In genomic region chr19:48751835-48752510, GRCh38 we compare ENCODE assay signal across 9 cellular contexts. TPM values are rescaled to one million over a fixed set of nuclear protein-coding genes. Genes with fewer than 3 reads are reported as not detected.
DNase-seq lines count a peak whose midpoint lies in the region; ATAC-seq, FAIRE-seq and TF ChIP-seq lines count a peak whose summit lies in the region.
"Had no signal": no experiment of that assay in that cellular context is flagged by ENCODE, and none has a peak within 500 bp of the region (broad histone marks: within the 10 kb centered on the region; RNA-seq: fewer than 3 reads in every experiment).

No MANE protein-coding gene starts in this region.

- intact Hi-C loops in kidney (cut with DNase I): no loop called here
- intact Hi-C loops in tibial artery (cut with DNase I; ENCODE audit: low total_unique reads): no loop called here

- H3K4me1 Mint-ChIP-seq in activated T-cell treated with anti-CD3 and anti-CD28 coated beads, Interleukin-2, amount 50 U/mL, for 72 hours (ENCODE audit: low read depth): peaks cover 23% of the 10 kb centered on the region
- peaks cover 16% of the 10 kb centered on the region for H3K4me1 Mint-ChIP-seq in activated naive CD8-positive, alpha-beta T cell treated with anti-CD3 and anti-CD28 coated beads, Interleukin-2, amount 50 U/mL, for 24 hours

- ATAC-seq in activated T-cell treated with anti-CD3 and anti-CD28 coated beads, Interleukin-2, amount 50 U/mL, for 72 hours (replicated peaks in 1 of 2): no peak
- no peak for ATAC-seq in activated naive CD8-positive, alpha-beta T cell treated with anti-CD3 and anti-CD28 coated beads, Interleukin-2, amount 50 U/mL, for 24 hours
- ATAC-seq in HG03432 (IDR thresholded peaks at IDR 0.05; ENCODE audit: unreplicated experiment) (no peak), GM21717 (IDR thresholded peaks at IDR 0.05; ENCODE audit: unreplicated experiment) (no peak), HG03565 (IDR thresholded peaks at IDR 0.05; ENCODE audit: unreplicated experiment) (no peak)

- no peaks in the 10 kb centered on the region for H3K36me3 ChIP-seq in kidney (ENCODE audit: control insufficient read depth in 1 of 2, insufficient read depth in 2 of 2, low read length in 2 of 2)
- peaks cover 0 to 11% (median 0%) of the 10 kb centered on the region in 3 donors for H3K36me3 ChIP-seq in tibial artery

- peak overlapping the region; percentile 52 to 58 for H3K4me3 ChIP-seq in kidney (ENCODE audit: low read length in 2 of 2)
- peak overlapping the region; percentile 27 to 47 for H3K4me3 ChIP-seq in tibial artery

- H3K27ac Mint-ChIP-seq in activated T-cell treated with anti-CD3 and anti-CD28 coated beads, Interleukin-2, amount 50 U/mL, for 72 hours: no peak overlapping the region
- H3K27ac Mint-ChIP-seq in activated naive CD8-positive, alpha-beta T cell treated with anti-CD3 and anti-CD28 coated beads, Interleukin-2, amount 50 U/mL, for 24 hours: no peak overlapping the region

- H3K9ac ChIP-seq in kidney (ENCODE audit: low read length in 2 of 2): peak overlapping the region; percentile 46 to 55

- H3K9me3 ChIP-seq in kidney (ENCODE audit: control insufficient read depth in 1 of 2, low read length in 2 of 2) (no peaks in the 10 kb centered on the region), tibial artery (no peaks in the 10 kb centered on the region)

- H3K27ac ChIP-seq in kidney (ENCODE audit: low read depth in 2 of 2, low read length in 2 of 2) (peak overlapping the region; percentile 12 to 80), tibial artery (no peak overlapping the region)
- H3K27ac ChIP-seq: HL-60 had no signal

- no peaks in the 10 kb centered on the region for H3K36me3 Mint-ChIP-seq in activated T-cell treated with anti-CD3 and anti-CD28 coated beads, Interleukin-2, amount 50 U/mL, for 72 hours (ENCODE audit: insufficient read depth in 2 of 2)
- no peaks in the 10 kb centered on the region for H3K36me3 Mint-ChIP-seq in activated naive CD8-positive, alpha-beta T cell treated with anti-CD3 and anti-CD28 coated beads, Interleukin-2, amount 50 U/mL, for 24 hours (ENCODE audit: low read depth)

- peaks cover 0 to 9% of the 10 kb centered on the region in 2 donors for H3K4me1 ChIP-seq in kidney (ENCODE audit: control insufficient read depth in 1 of 2, insufficient read depth in 1 of 2, low read depth in 1 of 2, low read length in 2 of 2)
- H3K4me1 ChIP-seq in tibial artery: peaks cover 0 to 13% (median 11%) of the 10 kb centered on the region in 4 donors

- no peak for FAIRE-seq in kidney (lab: Jason Lieb, UNC)

- H3K27me3 Mint-ChIP-seq in activated T-cell treated with anti-CD3 and anti-CD28 coated beads, Interleukin-2, amount 50 U/mL, for 72 hours (ENCODE audit: low read depth): peaks cover 29% of the 10 kb centered on the region
- H3K27me3 Mint-ChIP-seq in activated naive CD8-positive, alpha-beta T cell treated with anti-CD3 and anti-CD28 coated beads, Interleukin-2, amount 50 U/mL, for 24 hours: peaks cover 28% of the 10 kb centered on the region

- DNase-seq in activated T-cell treated with anti-CD3 and anti-CD28 coated beads, Interleukin-2, amount 50 U/mL, for 72 hours: no peak
- DNase-seq in activated T-cell treated with anti-CD3 and anti-CD28 coated beads for 4 hours (no peak), kidney (no peak), tibial artery (no peak)
- no peak for DNase-seq in activated naive CD8-positive, alpha-beta T cell treated with anti-CD3 and anti-CD28 coated beads, Interleukin-2, amount 50 U/mL, for 24 hours

- peak overlapping the region; percentile 78 to 87 for H3K4me3 Mint-ChIP-seq in activated T-cell treated with anti-CD3 and anti-CD28 coated beads, Interleukin-2, amount 50 U/mL, for 72 hours
- H3K4me3 Mint-ChIP-seq in activated naive CD8-positive, alpha-beta T cell treated with anti-CD3 and anti-CD28 coated beads, Interleukin-2, amount 50 U/mL, for 24 hours: peak overlapping the region; percentile 72

- TF ChIP-seq CTCF in kidney (IDR thresholded peaks at IDR 0.05; ENCODE audit: borderline replicate concordance, extremely low read depth, insufficient read depth) (no peak), tibial artery (IDR thresholded peaks at IDR 0.05) (no peak)

- peaks cover 0 to 57% of the 10 kb centered on the region in 2 donors for H3K27me3 ChIP-seq in tibial artery

- no peaks in the 10 kb centered on the region for H3K9me3 Mint-ChIP-seq in activated T-cell treated with anti-CD3 and anti-CD28 coated beads, Interleukin-2, amount 50 U/mL, for 72 hours
- no peaks in the 10 kb centered on the region for H3K9me3 Mint-ChIP-seq in activated naive CD8-positive, alpha-beta T cell treated with anti-CD3 and anti-CD28 coated beads, Interleukin-2, amount 50 U/mL, for 24 hours

RNA-seq across cellular contexts. Expression of gene FUT1, which starts 0.5 kb away (rescaled TPM):
- total RNA-seq in activated T-cell treated with anti-CD3 and anti-CD28 coated beads, Interleukin-2, amount 50 U/mL, for 72 hours: under 1 TPM; 0.29 to 0.32 TPM
- total RNA-seq in kidney: 4.3 TPM
- 2.3 TPM for polyA plus RNA-seq in kidney (ENCODE audit: insufficient read depth, low read depth, low replicate concordance)

RNA-seq across cellular contexts. Expression of gene FGF21, which starts 3.4 kb away (rescaled TPM):
- not detected for total RNA-seq in activated T-cell treated with anti-CD3 and anti-CD28 coated beads, Interleukin-2, amount 50 U/mL, for 72 hours
- total RNA-seq in kidney: not detected
- polyA plus RNA-seq in kidney (ENCODE audit: insufficient read depth, low read depth, low replicate concordance): not detected

RNA-seq across cellular contexts. Expression of gene IZUMO1, which starts 5.3 kb away (rescaled TPM):
- under 1 TPM; 0.14 to 0.32 TPM for total RNA-seq in activated T-cell treated with anti-CD3 and anti-CD28 coated beads, Interleukin-2, amount 50 U/mL, for 72 hours
- 0.79 TPM for total RNA-seq in kidney
- polyA plus RNA-seq in kidney (ENCODE audit: insufficient read depth, low read depth, low replicate concordance): not detected

RNA-seq across cellular contexts. Expression of gene RASIP1, which starts 11.6 kb away (rescaled TPM):
- under 1 TPM; 0.53 to 0.86 TPM for total RNA-seq in activated T-cell treated with anti-CD3 and anti-CD28 coated beads, Interleukin-2, amount 50 U/mL, for 72 hours
- 23.3 TPM for total RNA-seq in kidney
- 13.6 TPM for polyA plus RNA-seq in kidney (ENCODE audit: insufficient read depth, low read depth, low replicate concordance)

RNA-seq across cellular contexts. Expression of gene MAMSTR, which starts 32.4 kb away (rescaled TPM):
- under 1 TPM; 0.69 to 0.89 TPM for total RNA-seq in activated T-cell treated with anti-CD3 and anti-CD28 coated beads, Interleukin-2, amount 50 U/mL, for 72 hours
- total RNA-seq in kidney: 2.2 TPM
- 3.6 TPM for polyA plus RNA-seq in kidney (ENCODE audit: insufficient read depth, low read depth, low replicate concordance)

Comparison
In these comparisons a context has a peak if more than half of its experiments do, and no peak if none do; other contexts are left out.
1. H3K27ac ChIP-seq: peak in kidney (2 of 2); none in tibial artery (0 of 2).